9 cellular contexts compared by ENCODE assay signal in the genomic region with DNA sequence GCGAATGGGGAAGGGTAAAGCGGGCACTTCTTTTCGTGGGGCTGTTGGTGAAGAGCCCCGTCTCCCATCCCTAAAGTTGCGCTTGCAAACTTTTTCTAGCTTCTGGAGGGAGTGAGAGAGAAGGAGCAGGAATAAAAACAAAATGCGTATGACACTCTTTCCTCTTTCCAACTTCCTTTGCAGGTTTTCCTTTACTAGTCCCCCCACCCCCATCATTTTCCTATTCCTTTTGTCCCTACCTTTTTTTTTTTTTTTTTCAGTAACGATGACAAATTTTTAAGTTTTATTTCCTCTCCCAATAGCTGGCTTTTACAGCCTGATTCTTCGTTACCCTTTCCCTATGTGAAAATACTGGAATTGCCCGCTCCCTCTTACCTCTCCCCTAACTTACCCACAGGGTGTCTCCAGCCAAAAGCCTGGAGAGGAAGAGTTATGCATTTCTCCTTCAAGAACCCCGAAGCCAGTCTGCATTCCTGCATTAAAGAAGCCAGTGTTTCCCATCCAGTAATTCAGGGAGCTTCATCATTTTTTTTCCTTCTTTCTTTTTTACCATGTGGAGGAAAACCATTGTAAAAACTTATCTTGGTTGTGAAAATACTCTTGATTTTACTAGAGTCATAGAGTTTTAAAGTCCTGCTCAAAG. TPM values are rescaled to one million over a fixed set of nuclear protein-coding genes. Genes with fewer than 3 reads are reported as not detected.
DNase-seq lines count a peak whose midpoint lies in the region; ATAC-seq and TF ChIP-seq lines count a peak whose summit lies in the region.
"Had no signal": no experiment of that assay in that cellular context is flagged by ENCODE, and none has a peak within 500 bp of the region (broad histone marks: within the 10 kb centered on the region; RNA-seq: fewer than 3 reads in every experiment).

No MANE protein-coding gene starts in this region.

- DNase-seq in heart left ventricle, result no peak
- DNase-seq in cardiac septum (ENCODE audit: low spot score), result no peak
- peak; percentile 81 for DNase-seq in mesendoderm
- no peak for DNase-seq in CD1c-positive myeloid dendritic cell (ENCODE audit: extremely low spot score)
- no peak for DNase-seq in NCI-H526 (lab: John Stamatoyannopoulos, UW)
- DNase-seq in activated CD4-positive, alpha-beta T cell treated with anti-CD3 and anti-CD28 coated beads, Interleukin-2, amount 50 U/mL, for 4 hours, result no peak
- DNase-seq: GF-D8 had no signal

- H3K4me1 ChIP-seq in heart left ventricle (peaks cover 0 to 18% (median 0%) of the 10 kb centered on the region in 12 donors), mesendoderm (ENCODE audit: control insufficient read depth, low read depth, low read length) (no peaks in the 10 kb centered on the region), urinary bladder (ENCODE audit: insufficient read depth) (no peaks in the 10 kb centered on the region)

- no peak overlapping the region for H4K5ac ChIP-seq in mesendoderm (ENCODE audit: low read length)

- H3K56ac ChIP-seq in mesendoderm (ENCODE audit: low read length), result peak overlapping the region; percentile 93

- H4K8ac ChIP-seq in mesendoderm (ENCODE audit: low read depth, low read length), result no peak overlapping the region

- TF ChIP-seq POLR2A in heart left ventricle (IDR thresholded peaks at IDR 0.05), result no peak

- peak overlapping the region; percentile 24 for H3K18ac ChIP-seq in mesendoderm (ENCODE audit: low read length)

- 8 to 13% (median 11%) methylated on average over 10 of the region's 10 CpGs for WGBS in heart left ventricle, 4 donors
- WGBS in mesendoderm (ENCODE audit: extremely low coverage, insufficient coverage, low lambda C conversion rate), result no CpG with 5 or more reads among the region's 10 CpGs
- WGBS in urinary bladder, result 4% methylated on average over 10 of the region's 10 CpGs

- no peak for ATAC-seq in heart left ventricle

- H2AK5ac ChIP-seq in mesendoderm (ENCODE audit: low read length), result no peak overlapping the region

- H2BK5ac ChIP-seq in mesendoderm (ENCODE audit: low read length), result peak overlapping the region; percentile 25

- H3K27me3 ChIP-seq in heart left ventricle (peaks cover 0 to 32% (median 0%) of the 10 kb centered on the region in 9 donors), mesendoderm (ENCODE audit: insufficient read depth, low read length, poor library complexity) (no peaks in the 10 kb centered on the region)

- H3K9ac ChIP-seq in mesendoderm (ENCODE audit: low read length), result peak overlapping the region; percentile 84

- H2BK15ac ChIP-seq in mesendoderm (replicated peaks; ENCODE audit: low read depth), result no peak overlapping the region

- H3K36me3 ChIP-seq in heart left ventricle (no peaks in the 10 kb centered on the region), mesendoderm (ENCODE audit: control insufficient read depth, insufficient read depth, low read length) (no peaks in the 10 kb centered on the region), urinary bladder (ENCODE audit: insufficient read depth) (no peaks in the 10 kb centered on the region)

- intact Hi-C loops in heart left ventricle (cut with DNase I) (no loop called here), cardiac septum (cut with DNase I) (no loop called here)

- H3K9me3 ChIP-seq in heart left ventricle, result no peaks in the 10 kb centered on the region

- peak overlapping the region; percentile 74 for H3K4me2 ChIP-seq in mesendoderm (ENCODE audit: low read length)

- H3K27ac ChIP-seq in heart left ventricle (peak overlapping the region; percentile 29 to 84 (median 68)), cingulate gyrus (ENCODE audit: low read depth, low read length) (peak overlapping the region; percentile 61), mesendoderm (ENCODE audit: low read depth, low read length) (peak overlapping the region; percentile 91), urinary bladder (ENCODE audit: low read depth) (peak overlapping the region; percentile 81)

- H3K4ac ChIP-seq in mesendoderm (ENCODE audit: low read depth, low read length), result peak overlapping the region; percentile 66

- H3K79me2 ChIP-seq in mesendoderm (ENCODE audit: control insufficient read depth, insufficient read depth, low read length), result peaks cover 2% of the 10 kb centered on the region

- no peak for TF ChIP-seq CTCF in heart left ventricle (IDR thresholded peaks at IDR 0.05)

- H3K23ac ChIP-seq in mesendoderm (ENCODE audit: low read length), result no peak overlapping the region

- peak overlapping the region; percentile 31 to 80 (median 60) for H3K4me3 ChIP-seq in heart left ventricle
- peak overlapping the region; percentile 84 for H3K4me3 ChIP-seq in mesendoderm (ENCODE audit: low read length)
- peak overlapping the region; percentile 66 for H3K4me3 ChIP-seq in urinary bladder (ENCODE audit: low read depth, low read length)

- no peak overlapping the region for H2BK120ac ChIP-seq in mesendoderm (ENCODE audit: low read depth, low read length)

- H3K79me1 ChIP-seq in mesendoderm (ENCODE audit: low read length), result no peaks in the 10 kb centered on the region

RNA-seq across cellular contexts. Expression of gene ARSJ, which starts 0.6 kb away (rescaled TPM):
- 1 to 10 TPM in 7 of 9 donors, under 1 TPM in 2; 0.69 to 7.0 (median 1.9) TPM for total RNA-seq in heart left ventricle
- polyA plus RNA-seq in heart left ventricle, result under 1 TPM; 0.30 to 0.68 TPM
- 12.8 TPM for total RNA-seq in cardiac septum
- 2.2 TPM for polyA plus RNA-seq in mesendoderm (2013, experiment 1 of 2)
- 2.5 TPM for polyA plus RNA-seq in mesendoderm (2013, experiment 2 of 2)
- total RNA-seq in urinary bladder, result 20.6 TPM
- 5.5 TPM for polyA plus RNA-seq in urinary bladder
